In the genomic region with DNA sequence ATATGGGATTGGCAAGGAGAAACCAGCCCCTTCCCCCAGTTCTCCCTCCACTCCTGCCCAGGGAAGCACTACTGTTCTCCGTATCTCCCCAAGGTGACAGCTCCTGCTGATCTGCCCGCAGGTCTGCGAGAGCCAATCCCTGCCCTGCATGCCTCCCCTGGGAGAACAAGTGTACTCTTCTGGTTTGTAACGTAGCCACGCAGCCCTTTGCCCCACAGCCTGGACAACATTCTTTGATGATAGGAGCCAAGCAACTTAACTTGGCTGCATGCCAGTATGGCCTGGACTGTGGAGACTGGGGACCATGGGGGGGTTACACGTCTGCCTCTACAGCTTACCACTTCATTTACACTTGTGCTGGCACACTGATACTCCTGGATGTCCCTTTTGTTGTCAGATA, we compare ENCODE assay signal across 1 cellular context.
TF ChIP-seq lines count a peak whose summit lies in the region.

No MANE protein-coding gene starts in this region.

TF ChIP-seq in HepG2, 621 proteins besides CTCF, POLR2A, EP300 and RAD21 (continued from another document):
- peak; percentile 51; the same call in 1 of the 2 replicates for TF ChIP-seq GATAD1 (CRISPR knock-in tag; IDR thresholded peaks at IDR 0.05)
- TF ChIP-seq FOXA3 (CRISPR knock-in tag; IDR thresholded peaks at IDR 0.05), result peak; percentile 69
- peak; percentile 90 for TF ChIP-seq RXRB (CRISPR knock-in tag; IDR thresholded peaks at IDR 0.05; ENCODE audit: borderline replicate concordance)
- no peak for TF ChIP-seq ZFP62 (CRISPR knock-in tag; IDR thresholded peaks at IDR 0.05)
- peak; percentile 80; the same call in 1 of the 2 replicates for TF ChIP-seq ZNF740 (CRISPR knock-in tag; IDR thresholded peaks at IDR 0.05)
- TF ChIP-seq NFIC (IDR thresholded peaks at IDR 0.05; ENCODE audit: low read length), result peak; percentile 78; the same call in 1 of the 2 replicates
- peak; percentile 58; the same call in 1 of the 2 replicates for TF ChIP-seq SKIL (CRISPR knock-in tag; IDR thresholded peaks at IDR 0.05; ENCODE audit: borderline replicate concordance)
- TF ChIP-seq ZNF430 (CRISPR knock-in tag; IDR thresholded peaks at IDR 0.05), result peak; percentile 64; the same call in 1 of the 2 replicates
- TF ChIP-seq ZC3H13 (CRISPR knock-in tag; IDR thresholded peaks at IDR 0.05), result no peak
- TF ChIP-seq RXRA (CRISPR knock-in tag; IDR thresholded peaks at IDR 0.05), result peak; percentile 57; the same call in 1 of the 2 replicates
- TF ChIP-seq POGZ (CRISPR knock-in tag; IDR thresholded peaks at IDR 0.05), result peak; percentile 72; the same call in 1 of the 2 replicates
- 0 out of 2 replicates have a peak, but pooled peaks have one; percentile 33 for TF ChIP-seq ARNTL (CRISPR knock-in tag; IDR thresholded peaks at IDR 0.05)
- 0 out of 2 replicates have a peak, but pooled peaks have one; percentile 21 for TF ChIP-seq MIER2 (CRISPR knock-in tag; IDR thresholded peaks at IDR 0.05)
- peak; percentile 79; the same call in 1 of the 2 replicates for TF ChIP-seq IRF2 (CRISPR knock-in tag; IDR thresholded peaks at IDR 0.05)
- peak; percentile 51; the same call in 1 of the 2 replicates for TF ChIP-seq ZNF784 (CRISPR knock-in tag; IDR thresholded peaks at IDR 0.05; ENCODE audit: borderline replicate concordance)
- TF ChIP-seq FOXP1 (IDR thresholded peaks at IDR 0.05), result no peak
- TF ChIP-seq FOXP1 (CRISPR knock-in tag; IDR thresholded peaks at IDR 0.05), result peak; percentile 51
- peak; percentile 94 for TF ChIP-seq PPARG (CRISPR knock-in tag; conservative IDR thresholded peaks at IDR 0.05)
- TF ChIP-seq FOXA1 (IDR thresholded peaks at IDR 0.05), result no peak
- no peak for TF ChIP-seq FOXA1 (CRISPR knock-in tag; IDR thresholded peaks at IDR 0.05)
- peak; percentile 48; the same call in 1 of the 2 replicates for TF ChIP-seq GMEB1 (CRISPR knock-in tag; IDR thresholded peaks at IDR 0.05; ENCODE audit: borderline replicate concordance)
- no peak for TF ChIP-seq NONO (IDR thresholded peaks at IDR 0.05)
- 0 out of 2 replicates have a peak, but pooled peaks have one; percentile 42 for TF ChIP-seq NONO (CRISPR knock-in tag; conservative IDR thresholded peaks at IDR 0.05)
- TF ChIP-seq, protein P1, sequence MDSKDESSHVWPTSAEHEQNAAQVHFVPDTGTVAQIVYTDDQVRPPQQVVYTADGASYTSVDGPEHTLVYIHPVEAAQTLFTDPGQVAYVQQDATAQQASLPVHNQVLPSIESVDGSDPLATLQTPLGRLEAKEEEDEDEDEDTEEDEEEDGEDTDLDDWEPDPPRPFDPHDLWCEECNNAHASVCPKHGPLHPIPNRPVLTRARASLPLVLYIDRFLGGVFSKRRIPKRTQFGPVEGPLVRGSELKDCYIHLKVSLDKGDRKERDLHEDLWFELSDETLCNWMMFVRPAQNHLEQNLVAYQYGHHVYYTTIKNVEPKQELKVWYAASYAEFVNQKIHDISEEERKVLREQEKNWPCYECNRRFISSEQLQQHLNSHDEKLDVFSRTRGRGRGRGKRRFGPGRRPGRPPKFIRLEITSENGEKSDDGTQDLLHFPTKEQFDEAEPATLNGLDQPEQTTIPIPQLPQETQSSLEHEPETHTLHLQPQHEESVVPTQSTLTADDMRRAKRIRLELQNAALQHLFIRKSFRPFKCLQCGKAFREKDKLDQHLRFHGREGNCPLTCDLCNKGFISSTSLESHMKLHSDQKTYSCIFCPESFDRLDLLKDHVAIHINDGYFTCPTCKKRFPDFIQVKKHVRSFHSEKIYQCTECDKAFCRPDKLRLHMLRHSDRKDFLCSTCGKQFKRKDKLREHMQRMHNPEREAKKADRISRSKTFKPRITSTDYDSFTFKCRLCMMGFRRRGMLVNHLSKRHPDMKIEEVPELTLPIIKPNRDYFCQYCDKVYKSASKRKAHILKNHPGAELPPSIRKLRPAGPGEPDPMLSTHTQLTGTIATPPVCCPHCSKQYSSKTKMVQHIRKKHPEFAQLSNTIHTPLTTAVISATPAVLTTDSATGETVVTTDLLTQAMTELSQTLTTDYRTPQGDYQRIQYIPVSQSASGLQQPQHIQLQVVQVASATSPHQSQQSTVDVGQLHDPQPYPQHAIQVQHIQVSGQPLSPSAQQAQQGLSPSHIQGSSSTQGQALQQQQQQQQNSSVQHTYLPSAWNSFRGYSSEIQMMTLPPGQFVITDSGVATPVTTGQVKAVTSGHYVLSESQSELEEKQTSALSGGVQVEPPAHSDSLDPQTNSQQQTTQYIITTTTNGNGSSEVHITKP (CRISPR knock-in tag; IDR thresholded peaks at IDR 0.05; ENCODE audit: low read depth), result peak; percentile 83
- TF ChIP-seq, protein P2, sequence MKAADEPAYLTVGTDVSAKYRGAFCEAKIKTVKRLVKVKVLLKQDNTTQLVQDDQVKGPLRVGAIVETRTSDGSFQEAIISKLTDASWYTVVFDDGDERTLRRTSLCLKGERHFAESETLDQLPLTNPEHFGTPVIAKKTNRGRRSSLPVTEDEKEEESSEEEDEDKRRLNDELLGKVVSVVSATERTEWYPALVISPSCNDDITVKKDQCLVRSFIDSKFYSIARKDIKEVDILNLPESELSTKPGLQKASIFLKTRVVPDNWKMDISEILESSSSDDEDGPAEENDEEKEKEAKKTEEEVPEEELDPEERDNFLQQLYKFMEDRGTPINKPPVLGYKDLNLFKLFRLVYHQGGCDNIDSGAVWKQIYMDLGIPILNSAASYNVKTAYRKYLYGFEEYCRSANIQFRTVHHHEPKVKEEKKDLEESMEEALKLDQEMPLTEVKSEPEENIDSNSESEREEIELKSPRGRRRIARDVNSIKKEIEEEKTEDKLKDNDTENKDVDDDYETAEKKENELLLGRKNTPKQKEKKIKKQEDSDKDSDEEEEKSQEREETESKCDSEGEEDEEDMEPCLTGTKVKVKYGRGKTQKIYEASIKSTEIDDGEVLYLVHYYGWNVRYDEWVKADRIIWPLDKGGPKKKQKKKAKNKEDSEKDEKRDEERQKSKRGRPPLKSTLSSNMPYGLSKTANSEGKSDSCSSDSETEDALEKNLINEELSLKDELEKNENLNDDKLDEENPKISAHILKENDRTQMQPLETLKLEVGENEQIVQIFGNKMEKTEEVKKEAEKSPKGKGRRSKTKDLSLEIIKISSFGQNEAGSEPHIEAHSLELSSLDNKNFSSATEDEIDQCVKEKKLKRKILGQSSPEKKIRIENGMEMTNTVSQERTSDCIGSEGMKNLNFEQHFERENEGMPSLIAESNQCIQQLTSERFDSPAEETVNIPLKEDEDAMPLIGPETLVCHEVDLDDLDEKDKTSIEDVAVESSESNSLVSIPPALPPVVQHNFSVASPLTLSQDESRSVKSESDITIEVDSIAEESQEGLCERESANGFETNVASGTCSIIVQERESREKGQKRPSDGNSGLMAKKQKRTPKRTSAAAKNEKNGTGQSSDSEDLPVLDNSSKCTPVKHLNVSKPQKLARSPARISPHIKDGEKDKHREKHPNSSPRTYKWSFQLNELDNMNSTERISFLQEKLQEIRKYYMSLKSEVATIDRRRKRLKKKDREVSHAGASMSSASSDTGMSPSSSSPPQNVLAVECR (CRISPR knock-in tag; IDR thresholded peaks at IDR 0.05; ENCODE audit: borderline replicate concordance), result peak; percentile 55; the same call in 1 of the 2 replicates
- 0 out of 4 replicates have a peak, but pooled peaks of 1 of the 2 experiments have one; percentile 17 for TF ChIP-seq ATF4 (CRISPR knock-in tag; IDR thresholded peaks at IDR 0.05)
